In genomic region chr7:6399351-6399750, GRCh38 we compare ENCODE assay signal across 15 cellular contexts. TPM values are rescaled to one million over a fixed set of nuclear protein-coding genes. Genes with fewer than 3 reads are reported as not detected.
DNase-seq lines count a peak whose midpoint lies in the region; ATAC-seq and TF ChIP-seq lines count a peak whose summit lies in the region.
"Had no signal": no experiment of that assay in that cellular context is flagged by ENCODE, and none has a peak within 500 bp of the region (broad histone marks: within the 10 kb centered on the region; RNA-seq: fewer than 3 reads in every experiment).

No MANE protein-coding gene starts in this region.

- H3K27me3 ChIP-seq in right cardiac atrium (ENCODE audit: control insufficient read depth, insufficient read depth): no peaks in the 10 kb centered on the region
- H3K27me3 ChIP-seq: colonic mucosa had no signal

- no peaks in the 10 kb centered on the region for H3K9me3 Mint-ChIP-seq in brain
- no peaks in the 10 kb centered on the region for H3K9me3 Mint-ChIP-seq in stimulated activated naive B cell treated with anti-CD40 and anti-IgM and Interleukin-4, amounts not matched to agents 10 μg/mL and 1 μg/mL and 100 μg/mL, for 72 hours
- H3K9me3 Mint-ChIP-seq in activated T-helper 2 cell treated with anti-CD3 and anti-CD28 coated beads, Interferon-gamma antibody, Interleukin-2, Interleukin-4, amounts not matched to agents 10 μg/mL and 5 μg/mL and 100 μg/mL, durations not matched to agents 14 hours and 24 hours and 36 hours: no peaks in the 10 kb centered on the region
- H3K9me3 Mint-ChIP-seq: activated naive CD8-positive, alpha-beta T cell treated with anti-CD3 and anti-CD28 coated beads, Interleukin-2, amount 10 ng/mL, durations not matched to agents 7 days and 5 days had no signal

- no peaks in the 10 kb centered on the region for H3K27me3 Mint-ChIP-seq in brain
- H3K27me3 Mint-ChIP-seq in stimulated activated naive B cell treated with anti-CD40 and anti-IgM and Interleukin-4, amounts not matched to agents 10 μg/mL and 1 μg/mL and 100 μg/mL, for 72 hours: no peaks in the 10 kb centered on the region
- no peaks in the 10 kb centered on the region for H3K27me3 Mint-ChIP-seq in activated T-helper 2 cell treated with anti-CD3 and anti-CD28 coated beads, Interferon-gamma antibody, Interleukin-2, Interleukin-4, amounts not matched to agents 10 μg/mL and 5 μg/mL and 100 μg/mL, durations not matched to agents 14 hours and 24 hours and 36 hours (ENCODE audit: low read depth)
- H3K27me3 Mint-ChIP-seq: activated naive CD8-positive, alpha-beta T cell treated with anti-CD3 and anti-CD28 coated beads, Interleukin-2, amount 10 ng/mL, durations not matched to agents 7 days and 5 days had no signal

- peaks cover 10% of the 10 kb centered on the region for H3K4me1 Mint-ChIP-seq in brain
- H3K4me1 Mint-ChIP-seq in stimulated activated naive B cell treated with anti-CD40 and anti-IgM and Interleukin-4, amounts not matched to agents 10 μg/mL and 1 μg/mL and 100 μg/mL, for 72 hours: peaks cover 19 to 41% of the 10 kb centered on the region in 2 donors
- H3K4me1 Mint-ChIP-seq in activated T-helper 2 cell treated with anti-CD3 and anti-CD28 coated beads, Interferon-gamma antibody, Interleukin-2, Interleukin-4, amounts not matched to agents 10 μg/mL and 5 μg/mL and 100 μg/mL, durations not matched to agents 14 hours and 24 hours and 36 hours (ENCODE audit: low read depth): peaks cover 15% of the 10 kb centered on the region

- H3K4me3 ChIP-seq in HEK293 (ENCODE audit: low read depth, low read length): no peak overlapping the region
- peak overlapping the region; percentile 1 for H3K4me3 ChIP-seq in right cardiac atrium (ENCODE audit: low read length)
- H3K4me3 ChIP-seq: colonic mucosa, GM12878 had no signal

- peak; percentile 21 to 37 for ATAC-seq in right cardiac atrium
- no peak for ATAC-seq in stimulated activated naive B cell treated with anti-CD40 and anti-IgM and Interleukin-4, amounts not matched to agents 10 μg/mL and 1 μg/mL and 100 μg/mL, for 72 hours (replicated peaks)
- no peak for ATAC-seq in HG03521 (IDR thresholded peaks at IDR 0.05; ENCODE audit: unreplicated experiment)
- ATAC-seq in GM18861 (IDR thresholded peaks at IDR 0.05; ENCODE audit: unreplicated experiment): no peak
- ATAC-seq: GM12878 had no signal

- H3K4me1 ChIP-seq in HEK293 (ENCODE audit: control insufficient read depth, insufficient read depth, low read length): peaks cover 6% of the 10 kb centered on the region
- peaks cover 27% of the 10 kb centered on the region for H3K4me1 ChIP-seq in right cardiac atrium (ENCODE audit: control insufficient read depth, insufficient read depth, low read length)

- intact Hi-C loops in right cardiac atrium (cut with DNase I): no loop called here
- intact Hi-C loops in activated T-helper 2 cell treated with anti-CD3 and anti-CD28 coated beads, Interferon-gamma antibody, Interleukin-2, Interleukin-4, amounts not matched to agents 10 μg/mL and 5 μg/mL and 100 μg/mL, durations not matched to agents 14 hours and 24 hours and 36 hours (cut with micrococcal nuclease): no loop called here

- 71% methylated on average over 8 of the region's 8 CpGs for WGBS in right cardiac atrium

- H3K4me3 Mint-ChIP-seq in brain: no peak overlapping the region
- H3K4me3 Mint-ChIP-seq in stimulated activated naive B cell treated with anti-CD40 and anti-IgM and Interleukin-4, amounts not matched to agents 10 μg/mL and 1 μg/mL and 100 μg/mL, for 72 hours: no peak overlapping the region
- H3K4me3 Mint-ChIP-seq in activated T-helper 2 cell treated with anti-CD3 and anti-CD28 coated beads, Interferon-gamma antibody, Interleukin-2, Interleukin-4, amounts not matched to agents 10 μg/mL and 5 μg/mL and 100 μg/mL, durations not matched to agents 14 hours and 24 hours and 36 hours (ENCODE audit: low read depth): no peak overlapping the region
- H3K4me3 Mint-ChIP-seq: activated naive CD8-positive, alpha-beta T cell treated with anti-CD3 and anti-CD28 coated beads, Interleukin-2, amount 10 ng/mL, durations not matched to agents 7 days and 5 days had no signal

- no peak for TF ChIP-seq CTCF in HEK293 (tag by site-specific recombination; IDR thresholded peaks at IDR 0.05)
- TF ChIP-seq CTCF in brain (conservative IDR thresholded peaks at IDR 0.05): no peak

- H3K36me3 ChIP-seq in HEK293 (ENCODE audit: control insufficient read depth in 2 of 2, insufficient read depth in 1 of 2, low read length in 2 of 2): peaks cover 17 to 52% of the 10 kb centered on the region in 2 experiments

- H3K27ac ChIP-seq in HEK293 (ENCODE audit: extremely low read depth, low read depth, low read length): no peak overlapping the region
- peak overlapping the region; percentile 15 for H3K27ac ChIP-seq in right cardiac atrium (ENCODE audit: low read length)
- H3K27ac ChIP-seq: C4-2B, colonic mucosa, WERI-Rb-1 had no signal

- CTCF ChIA-PET in HEK293 (lab: Yijun Ruan, JAX): interaction anchor here (0.5 to 0.6 kb wide), 2 partner anchors 33 to 534 kb away, joined by 3 read pairs; no protein-coding TSS in a partner anchor

- peak overlapping the region in 3 of 5 experiments; percentile 23 to 83 (median 55) for H3K27ac Mint-ChIP-seq in brain
- H3K27ac Mint-ChIP-seq in stimulated activated naive B cell treated with anti-CD40 and anti-IgM and Interleukin-4, amounts not matched to agents 10 μg/mL and 1 μg/mL and 100 μg/mL, for 72 hours: peak overlapping the region; percentile 59
- H3K27ac Mint-ChIP-seq in activated T-helper 2 cell treated with anti-CD3 and anti-CD28 coated beads, Interferon-gamma antibody, Interleukin-2, Interleukin-4, amounts not matched to agents 10 μg/mL and 5 μg/mL and 100 μg/mL, durations not matched to agents 14 hours and 24 hours and 36 hours: no peak overlapping the region
- H3K27ac Mint-ChIP-seq: activated naive CD8-positive, alpha-beta T cell treated with anti-CD3 and anti-CD28 coated beads, Interleukin-2, amount 10 ng/mL, durations not matched to agents 7 days and 5 days had no signal

- DNase-seq in right cardiac atrium (peak in 1 of 3 donors; percentile 53), anterior cingulate cortex (lab: John Stamatoyannopoulos, UW) (no peak)
- no peak for DNase-seq in stimulated activated naive B cell treated with anti-CD40 and anti-IgM and Interleukin-4, amounts not matched to agents 10 μg/mL and 1 μg/mL and 100 μg/mL, for 72 hours
- no peak for DNase-seq in activated T-helper 2 cell treated with anti-CD3 and anti-CD28 coated beads, Interferon-gamma antibody, Interleukin-2, Interleukin-4, amounts not matched to agents 10 μg/mL and 5 μg/mL and 100 μg/mL, durations not matched to agents 14 hours and 24 hours and 36 hours (ENCODE audit: low spot score)
- DNase-seq: activated naive CD8-positive, alpha-beta T cell treated with anti-CD3 and anti-CD28 coated beads, Interleukin-2, amount 10 ng/mL, durations not matched to agents 7 days and 5 days; colonic mucosa; stimulated activated CD4-positive, alpha-beta T cell treated with anti-CD3 and anti-CD28 coated beads, Interleukin-1b, Interleukin-23, amount 100 ng/mL, for 48 hours; stimulated activated CD8-positive, alpha-beta memory T cell treated with anti-CD3 and anti-CD28 coated beads, Interleukin-4, amount 100 ng/mL, for 48 hours; WERI-Rb-1 had no signal

- POLR2A ChIA-PET in HEK293 (lab: Yijun Ruan, JAX): interaction anchor here (0.6 to 1.3 kb wide), 3 partner anchors 16 to 339 kb away, joined by 3 to 5 read pairs (median 4); no protein-coding TSS in a partner anchor

- peaks cover 65% of the 10 kb centered on the region for H3K36me3 Mint-ChIP-seq in brain
- H3K36me3 Mint-ChIP-seq in stimulated activated naive B cell treated with anti-CD40 and anti-IgM and Interleukin-4, amounts not matched to agents 10 μg/mL and 1 μg/mL and 100 μg/mL, for 72 hours: peaks cover 33 to 46% of the 10 kb centered on the region in 2 donors
- H3K36me3 Mint-ChIP-seq in activated T-helper 2 cell treated with anti-CD3 and anti-CD28 coated beads, Interferon-gamma antibody, Interleukin-2, Interleukin-4, amounts not matched to agents 10 μg/mL and 5 μg/mL and 100 μg/mL, durations not matched to agents 14 hours and 24 hours and 36 hours (ENCODE audit: low read depth): peaks cover 65% of the 10 kb centered on the region

- H3K9me3 ChIP-seq in HEK293 (ENCODE audit: control insufficient read depth, insufficient read depth, low read depth, low read length) (no peaks in the 10 kb centered on the region), right cardiac atrium (ENCODE audit: control insufficient read depth, low read length) (no peaks in the 10 kb centered on the region)
- H3K9me3 ChIP-seq: colonic mucosa had no signal

TF ChIP-seq in HEK293, 187 proteins besides CTCF, POLR2A, EP300 and RAD21:
- TF ChIP-seq ZNF10 (tag by site-specific recombination; IDR thresholded peaks at IDR 0.05) (no peak), ZNF133 (tag by site-specific recombination; IDR thresholded peaks at IDR 0.05) (peak; percentile 21; the same call in 1 of the 2 replicates)

RNA-seq across cellular contexts. Expression of gene RAC1, which starts 25.0 kb away (rescaled TPM):
- polyA plus RNA-seq in brain (ENCODE audit: insufficient read depth, low read depth, low replicate concordance) (328 TPM), right cardiac atrium (110 TPM)
- total RNA-seq in right cardiac atrium: 100 to 1,000 TPM; 145 to 164 (median 153) TPM
- total RNA-seq in activated T-helper 2 cell treated with anti-CD3 and anti-CD28 coated beads, Interferon-gamma antibody, Interleukin-2, Interleukin-4, amounts not matched to agents 10 μg/mL and 5 μg/mL and 100 μg/mL, durations not matched to agents 14 hours and 24 hours and 36 hours: 174 and 175 TPM in 2 replicates

RNA-seq across cellular contexts. Expression of gene DAGLB, which starts 48.4 kb away (rescaled TPM):
- polyA plus RNA-seq in brain (ENCODE audit: insufficient read depth, low read depth, low replicate concordance): 17.5 TPM
- 1 to 10 TPM; 7.9 to 9.9 (median 9.1) TPM for total RNA-seq in right cardiac atrium
- polyA plus RNA-seq in right cardiac atrium: 5.4 TPM
- total RNA-seq in activated T-helper 2 cell treated with anti-CD3 and anti-CD28 coated beads, Interferon-gamma antibody, Interleukin-2, Interleukin-4, amounts not matched to agents 10 μg/mL and 5 μg/mL and 100 μg/mL, durations not matched to agents 14 hours and 24 hours and 36 hours: 21.8 and 22.3 TPM in 2 replicates

RNA-seq across cellular contexts. Expression of gene FAM220A, which starts 50.6 kb away (rescaled TPM):
- polyA plus RNA-seq in brain (ENCODE audit: insufficient read depth, low read depth, low replicate concordance) (19.6 TPM), right cardiac atrium (15.4 TPM)
- 10 to 100 TPM; 14.0 to 21.7 (median 20.1) TPM for total RNA-seq in right cardiac atrium
- total RNA-seq in activated T-helper 2 cell treated with anti-CD3 and anti-CD28 coated beads, Interferon-gamma antibody, Interleukin-2, Interleukin-4, amounts not matched to agents 10 μg/mL and 5 μg/mL and 100 μg/mL, durations not matched to agents 14 hours and 24 hours and 36 hours: 7.6 and 8.9 TPM in 2 replicates

Comparison
In these comparisons a context has a peak if more than half of its experiments do, and no peak if none do; other contexts are left out.
1. ATAC-seq: peak in right cardiac atrium (2 of 2); none in stimulated activated naive B cell treated with anti-CD40 and anti-IgM and Interleukin-4, amounts not matched to agents 10 μg/mL and 1 μg/mL and 100 μg/mL, for 72 hours (0 of 2), HG03521 (single experiment) and GM18861 (single experiment).